ENCODE assay signal across 8 cellular contexts in genomic region chr2:196987654-196988364, GRCh38.
DNase-seq lines count a peak whose midpoint lies in the region; ATAC-seq lines count a peak whose summit lies in the region.

No MANE protein-coding gene starts in this region.

- H3K36me3 Mint-ChIP-seq in activated T-helper 2 cell treated with anti-CD3 and anti-CD28 coated beads, Interferon-gamma antibody, Interleukin-2, Interleukin-4, amounts not matched to agents 10 μg/mL and 5 μg/mL and 100 μg/mL, durations not matched to agents 14 hours and 24 hours and 36 hours (ENCODE audit: low read depth) = peaks cover 81% of the 10 kb centered on the region

- H3K9me3 Mint-ChIP-seq in activated T-helper 2 cell treated with anti-CD3 and anti-CD28 coated beads, Interferon-gamma antibody, Interleukin-2, Interleukin-4, amounts not matched to agents 10 μg/mL and 5 μg/mL and 100 μg/mL, durations not matched to agents 14 hours and 24 hours and 36 hours = peaks cover 11% of the 10 kb centered on the region

- intact Hi-C loops in activated T-helper 2 cell treated with anti-CD3 and anti-CD28 coated beads, Interferon-gamma antibody, Interleukin-2, Interleukin-4, amounts not matched to agents 10 μg/mL and 5 μg/mL and 100 μg/mL, durations not matched to agents 14 hours and 24 hours and 36 hours (cut with micrococcal nuclease) = loop anchor here (1.0 to 10.0 kb wide), 5 partner anchors 13 to 743 kb away; partner anchors contain the start of gene GTF3C3

- peak overlapping the region; percentile 54 for H3K4me3 Mint-ChIP-seq in activated T-helper 2 cell treated with anti-CD3 and anti-CD28 coated beads, Interferon-gamma antibody, Interleukin-2, Interleukin-4, amounts not matched to agents 10 μg/mL and 5 μg/mL and 100 μg/mL, durations not matched to agents 14 hours and 24 hours and 36 hours (ENCODE audit: low read depth)

- ATAC-seq in HG02884 (IDR thresholded peaks at IDR 0.05; ENCODE audit: unreplicated experiment) = peak; percentile 70
- ATAC-seq in GM18517 (IDR thresholded peaks at IDR 0.05; ENCODE audit: unreplicated experiment) = no peak
- no peak for ATAC-seq in GM19351 (IDR thresholded peaks at IDR 0.05; ENCODE audit: unreplicated experiment)

- peaks cover 57% of the 10 kb centered on the region for H3K4me1 Mint-ChIP-seq in activated T-helper 2 cell treated with anti-CD3 and anti-CD28 coated beads, Interferon-gamma antibody, Interleukin-2, Interleukin-4, amounts not matched to agents 10 μg/mL and 5 μg/mL and 100 μg/mL, durations not matched to agents 14 hours and 24 hours and 36 hours (ENCODE audit: low read depth)

- DNase-seq in GM04503 (ENCODE audit: low read depth) = peak; percentile 95
- DNase-seq in NCI-H345 (lab: John Stamatoyannopoulos, UW) = peak; percentile 78
- peak; percentile 35 for DNase-seq in activated T-helper 2 cell treated with anti-CD3 and anti-CD28 coated beads, Interferon-gamma antibody, Interleukin-2, Interleukin-4, amounts not matched to agents 10 μg/mL and 5 μg/mL and 100 μg/mL, durations not matched to agents 14 hours and 24 hours and 36 hours (ENCODE audit: low spot score)
- peak; percentile 93 for DNase-seq in glomerular endothelial cell (ENCODE audit: extremely low read depth, low read depth, low spot score)
- DNase-seq in pons (ENCODE audit: low spot score) = peak; percentile 40

- H3K27ac Mint-ChIP-seq in activated T-helper 2 cell treated with anti-CD3 and anti-CD28 coated beads, Interferon-gamma antibody, Interleukin-2, Interleukin-4, amounts not matched to agents 10 μg/mL and 5 μg/mL and 100 μg/mL, durations not matched to agents 14 hours and 24 hours and 36 hours = peak overlapping the region; percentile 86

- no peaks in the 10 kb centered on the region for H3K27me3 Mint-ChIP-seq in activated T-helper 2 cell treated with anti-CD3 and anti-CD28 coated beads, Interferon-gamma antibody, Interleukin-2, Interleukin-4, amounts not matched to agents 10 μg/mL and 5 μg/mL and 100 μg/mL, durations not matched to agents 14 hours and 24 hours and 36 hours (ENCODE audit: low read depth)

Comparison
In these comparisons a context has a peak if more than half of its experiments do, and no peak if none do; other contexts are left out.
1. DNase-seq: peak in every context shown above with its lines; median percentile 95 in GM04503; 93 in glomerular endothelial cell; 78 in NCI-H345; 40 in pons; 35 in activated T-helper 2 cell treated with anti-CD3 and anti-CD28 coated beads, Interferon-gamma antibody, Interleukin-2, Interleukin-4, amounts not matched to agents 10 μg/mL and 5 μg/mL and 100 μg/mL, durations not matched to agents 14 hours and 24 hours and 36 hours.